In genomic region chr2:46984642-46985476, GRCh38 we compare ENCODE assay signal across 8 cellular contexts. TPM values are rescaled to one million over a fixed set of nuclear protein-coding genes. Genes with fewer than 3 reads are reported as not detected.
A peak's percentile ranks its signal among the peaks of the same experiment; 100 is the strongest.
DNase-seq lines count a peak whose midpoint lies in the region; ATAC-seq, FAIRE-seq and TF ChIP-seq lines count a peak whose summit lies in the region.

No MANE protein-coding gene starts in this region.

- DNase-seq in GM18507 (ENCODE audit: extremely low spot score, insufficient read length, low read depth) (peak; percentile 46), PC-9 (peak; percentile 78 to 96), adipocyte (ENCODE audit: low read depth) (peak; percentile 88), islet precursor cell (peak; percentile 85), OCI-M2 (lab: John Stamatoyannopoulos, UW; ENCODE audit: unreplicated experiment) (no peak), NCI-H446 (lab: John Stamatoyannopoulos, UW) (no peak)
- DNase-seq in stimulated activated CD4-positive, alpha-beta T cell treated with anti-CD3 and anti-CD28 coated beads, Interleukin-2, amount 100 ng/mL, for 48 hours: peak; percentile 50

- CTCF ChIA-PET in PC-9 (lab: Charles Lee): interaction anchor here (0.6 to 1.0 kb wide), 3 partner anchors 14 to 974 kb away, joined by 3 to 6 read pairs (median 4); no protein-coding TSS in a partner anchor

- no peak overlapping the region for H3K4me3 ChIP-seq in PC-9
- peak overlapping the region; percentile 34 for H3K4me3 ChIP-seq in adipocyte (ENCODE audit: low read length)

- POLR2A ChIA-PET in PC-9 (lab: Charles Lee; ENCODE audit: unreplicated experiment): interaction anchor here (0.6 to 0.7 kb wide), 5 partner anchors 48 to 214 kb away, joined by 3 to 8 read pairs (median 3); no protein-coding TSS in a partner anchor

- ATAC-seq in HG02840 (IDR thresholded peaks at IDR 0.05; ENCODE audit: low FRiP score, unreplicated experiment): peak; percentile 31

- H3K9me2 ChIP-seq in PC-9 (ENCODE audit: insufficient read depth): no peaks in the 10 kb centered on the region

- no TSS peak for BruUV-seq in PC-9 (replicated peaks; lab: Mats Ljungman, UMichigan)

- no peak for TF ChIP-seq CTCF in PC-9 (conservative IDR thresholded peaks at IDR 0.05)

- no peaks in the 10 kb centered on the region for H3K27me3 ChIP-seq in PC-9 (ENCODE audit: insufficient read depth, low read depth)
- no peaks in the 10 kb centered on the region for H3K27me3 ChIP-seq in adipocyte (replicated peaks; ENCODE audit: control insufficient read depth, insufficient read depth, low read length)

- intact Hi-C loops in PC-9 (cut with micrococcal nuclease; ENCODE audit: unreplicated experiment): loop anchor here (1.0 kb wide), 2 partner anchors 15 to 70 kb away; partner anchors contain the start of gene MCFD2

- H3K9ac ChIP-seq in adipocyte (ENCODE audit: low read length): peak overlapping the region; percentile 74

- H3K27ac ChIP-seq in PC-9: peak overlapping the region; percentile 86

- H2AFZ ChIP-seq in PC-9: no peak overlapping the region

- peak overlapping the region; percentile 45 for H3K4me2 ChIP-seq in PC-9

- peaks cover 40% of the 10 kb centered on the region for H3F3A ChIP-seq in PC-9 (ENCODE audit: insufficient read depth, low read depth)

- no peaks in the 10 kb centered on the region; the same call in 1 of the 2 replicates for H3K36me3 ChIP-seq in PC-9 (ENCODE audit: low read depth)
- H3K36me3 ChIP-seq in adipocyte (ENCODE audit: control insufficient read depth, insufficient read depth, low read length, severe bottlenecking): peaks cover 28% of the 10 kb centered on the region

- FAIRE-seq in GM18507 (lab: Jason Lieb, UNC): peak; percentile 95

- H3K9me3 ChIP-seq in PC-9 (ENCODE audit: insufficient read depth, low read depth) (no peaks in the 10 kb centered on the region), adipocyte (ENCODE audit: control insufficient read depth, low read length) (no peaks in the 10 kb centered on the region)

- H3K79me2 ChIP-seq in PC-9 (ENCODE audit: low read depth): peaks cover 50% of the 10 kb centered on the region

- H3K4me1 ChIP-seq in PC-9 (replicated peaks; ENCODE audit: insufficient read depth): peaks cover 68% of the 10 kb centered on the region
- H3K4me1 ChIP-seq in adipocyte (ENCODE audit: control insufficient read depth, insufficient read depth, low read length): peaks cover 56% of the 10 kb centered on the region

- H4K20me1 ChIP-seq in PC-9 (ENCODE audit: insufficient read depth): no peaks in the 10 kb centered on the region

RNA-seq across cellular contexts. Expression of gene TTC7A, which starts 43.8 kb away (rescaled TPM):
- 66.8 and 80.9 TPM in 2 replicates for total RNA-seq in PC-9 (2021)

Comparison
In these comparisons a context has a peak if more than half of its experiments do, and no peak if none do; other contexts are left out.
1. DNase-seq: peak in GM18507 (single experiment), PC-9 (2 of 2), adipocyte (single experiment), islet precursor cell (single experiment) and stimulated activated CD4-positive, alpha-beta T cell treated with anti-CD3 and anti-CD28 coated beads, Interleukin-2, amount 100 ng/mL, for 48 hours (2 of 2); none in OCI-M2 (single experiment) and NCI-H446 (0 of 2).